ENCODE assay signal across 13 cellular contexts in the genomic region with DNA sequence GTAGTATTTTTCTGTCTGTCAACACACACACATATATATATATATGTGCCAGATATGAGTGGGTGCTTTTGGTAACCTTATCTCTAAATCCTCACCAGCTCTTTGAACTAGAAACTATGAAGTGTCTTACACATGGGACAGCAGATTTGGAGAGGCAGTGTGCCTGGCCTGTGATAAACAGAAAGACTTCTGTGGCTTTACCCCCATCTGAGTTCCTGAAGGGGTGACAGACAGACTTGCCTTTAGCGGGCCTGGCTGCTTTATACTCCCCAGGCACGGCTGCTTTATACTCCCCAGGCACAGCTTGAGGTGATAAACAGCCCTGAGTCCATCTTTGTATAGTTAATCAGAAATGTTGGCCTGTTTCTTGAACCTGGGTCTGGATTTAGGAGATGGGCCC. TPM values are rescaled to one million over a fixed set of nuclear protein-coding genes. Genes with fewer than 3 reads are reported as not detected.
DNase-seq lines count a peak whose midpoint lies in the region; ATAC-seq and TF ChIP-seq lines count a peak whose summit lies in the region.
"Had no signal": no experiment of that assay in that cellular context is flagged by ENCODE, and none has a peak within 500 bp of the region (broad histone marks: within the 10 kb centered on the region; RNA-seq: fewer than 3 reads in every experiment).

No MANE protein-coding gene starts in this region.

- H3K4me1 ChIP-seq in left ventricle myocardium inferior (peaks cover 93% of the 10 kb centered on the region), adipocyte (ENCODE audit: control insufficient read depth, insufficient read depth, low read length) (peaks cover 76% of the 10 kb centered on the region), muscle layer of colon (ENCODE audit: insufficient read depth, low read length) (peaks cover 78% of the 10 kb centered on the region), vagina (peaks cover 92% of the 10 kb centered on the region), mucosa of descending colon (ENCODE audit: low read depth) (peaks cover 18% of the 10 kb centered on the region)

- intact Hi-C loops in left ventricle myocardium inferior (cut with micrococcal nuclease) = no loop called here
- intact Hi-C loops in Right ventricle myocardium inferior (cut with DNase I) = no loop called here
- intact Hi-C loops in vagina (cut with DNase I) = no loop called here
- intact Hi-C loops in mucosa of descending colon (cut with DNase I, micrococcal nuclease) = no loop called here

- DNase-seq in left ventricle myocardium inferior = no peak
- DNase-seq in Right ventricle myocardium inferior (ENCODE audit: missing footprints) = no peak
- no peak for DNase-seq in adipocyte (ENCODE audit: low read depth)
- DNase-seq in vagina (ENCODE audit: extremely low spot score in 2 of 2) = no peak
- DNase-seq in activated effector memory CD4-positive, alpha-beta T cell treated with Interleukin-2 at 50 U/mL for 16 hours = no peak
- no peak for DNase-seq in mucosa of descending colon
- DNase-seq: activated CD4-positive, CD25-positive, alpha-beta regulatory T cell treated with anti-CD3 and anti-CD28 coated beads, Interleukin-2, amount 50 U/mL, for 72 hours; Kasumi-1; lower lobe of right lung; NCI-H2171 treated with DMSO at 0.1 percent for 48 hours; SHP77 treated with DMSO at 0.1 percent for 48 hours had no signal

- H3K27ac ChIP-seq in left ventricle myocardium inferior (replicated peaks) (peak overlapping the region; percentile 94), muscle layer of colon (ENCODE audit: low read depth, low read length) (peak overlapping the region; percentile 89), vagina (peak overlapping the region; percentile 100)

- no peaks in the 10 kb centered on the region for H3K36me3 ChIP-seq in left ventricle myocardium inferior
- H3K36me3 ChIP-seq in adipocyte (ENCODE audit: control insufficient read depth, insufficient read depth, low read length, severe bottlenecking) = peaks cover 6% of the 10 kb centered on the region
- H3K36me3 ChIP-seq in muscle layer of colon (ENCODE audit: insufficient read depth, low read length) = no peaks in the 10 kb centered on the region
- no peaks in the 10 kb centered on the region for H3K36me3 ChIP-seq in vagina
- H3K36me3 ChIP-seq in mucosa of descending colon (ENCODE audit: low read depth) = no peaks in the 10 kb centered on the region

- H3K9ac ChIP-seq in adipocyte (ENCODE audit: low read length) = peak overlapping the region; percentile 86
- peak overlapping the region; percentile 63 for H3K9ac ChIP-seq in muscle layer of colon (ENCODE audit: low read length)

- H3K27me3 ChIP-seq in left ventricle myocardium inferior (ENCODE audit: low read depth) (no peaks in the 10 kb centered on the region), adipocyte (replicated peaks; ENCODE audit: control insufficient read depth, insufficient read depth, low read length) (no peaks in the 10 kb centered on the region), muscle layer of colon (ENCODE audit: control insufficient read depth in 1 of 2, insufficient read depth in 2 of 2, low read length in 2 of 2) (no peaks in the 10 kb centered on the region), vagina (no peaks in the 10 kb centered on the region)

- no peak for TF ChIP-seq POLR2A in vagina (IDR thresholded peaks at IDR 0.05)

- no peak for TF ChIP-seq CTCF in left ventricle myocardium inferior (IDR thresholded peaks at IDR 0.05; ENCODE audit: borderline replicate concordance)
- TF ChIP-seq CTCF in vagina (IDR thresholded peaks at IDR 0.05) = no peak
- no peak for TF ChIP-seq CTCF in mucosa of descending colon (IDR thresholded peaks at IDR 0.05)

- H3K9me3 ChIP-seq in left ventricle myocardium inferior (replicated peaks) (no peaks in the 10 kb centered on the region), adipocyte (ENCODE audit: control insufficient read depth, low read length) (no peaks in the 10 kb centered on the region), muscle layer of colon (ENCODE audit: low read length) (no peaks in the 10 kb centered on the region), vagina (no peaks in the 10 kb centered on the region), mucosa of descending colon (no peaks in the 10 kb centered on the region)
- H3K9me3 ChIP-seq: lower lobe of right lung had no signal

- no peak for ATAC-seq in Right ventricle myocardium inferior
- ATAC-seq in HG03432 (IDR thresholded peaks at IDR 0.05; ENCODE audit: unreplicated experiment) = no peak
- ATAC-seq in mucosa of descending colon = no peak
- ATAC-seq: lower lobe of right lung had no signal

- H3K4me3 ChIP-seq in left ventricle myocardium inferior = peak overlapping the region; percentile 82
- peak overlapping the region; percentile 89 for H3K4me3 ChIP-seq in adipocyte (ENCODE audit: low read length)
- H3K4me3 ChIP-seq in muscle layer of colon (ENCODE audit: low read depth in 1 of 2, low read length in 2 of 2) = no peak overlapping the region
- H3K4me3 ChIP-seq in vagina = no peak overlapping the region
- H3K4me3 ChIP-seq in mucosa of descending colon = no peak overlapping the region
- H3K4me3 ChIP-seq: lower lobe of right lung had no signal

RNA-seq across cellular contexts. Expression of a gene that starts 5.6 kb away (rescaled TPM):
- 164 TPM for total RNA-seq in left ventricle myocardium inferior
- 152 TPM for total RNA-seq in Right ventricle myocardium inferior
- total RNA-seq in vagina = 69.0 TPM
- total RNA-seq in mucosa of descending colon = 10 to 100 TPM; 15.4 to 55.9 (median 26.3) TPM

RNA-seq across cellular contexts. Expression of a gene that starts 60.0 kb away (rescaled TPM):
- total RNA-seq in left ventricle myocardium inferior = 73.9 TPM
- total RNA-seq in Right ventricle myocardium inferior = 74.0 TPM
- 71.2 TPM for total RNA-seq in vagina
- total RNA-seq in mucosa of descending colon = 100 to 1,000 TPM in 2 of 3 donors, 10 to 100 TPM in 1; 85.6 to 122 (median 101) TPM

Comparison
In these comparisons a context has a peak if more than half of its experiments do, and no peak if none do; other contexts are left out.
1. H3K4me3 ChIP-seq: peak in left ventricle myocardium inferior (single experiment) and adipocyte (single experiment); none in muscle layer of colon (0 of 2), vagina (0 of 2) and mucosa of descending colon (single experiment).
2. Peak in every context shown above with its lines, with median percentiles within 50 percentile points of each other: H3K27ac ChIP-seq.